Comparison of ENCODE assay signal across 15 cellular contexts in genomic region chr7:126958367-126958766, GRCh38.
DNase-seq lines count a peak whose midpoint lies in the region; ATAC-seq and TF ChIP-seq lines count a peak whose summit lies in the region.
"Had no signal": no experiment of that assay in that cellular context is flagged by ENCODE, and none has a peak within 500 bp of the region (broad histone marks: within the 10 kb centered on the region; RNA-seq: fewer than 3 reads in every experiment).

No MANE protein-coding gene starts in this region.

- no peak overlapping the region for H3K4me3 Mint-ChIP-seq in chondrocyte (ENCODE audit: unreplicated experiment)
- H3K4me3 Mint-ChIP-seq: B cell; CD4-positive, CD25-positive, alpha-beta regulatory T cell; CD8-positive, alpha-beta T cell had no signal

- H3K9me3 Mint-ChIP-seq in chondrocyte (ENCODE audit: low read depth): no peaks in the 10 kb centered on the region
- H3K9me3 Mint-ChIP-seq: CD8-positive, alpha-beta T cell had no signal

- no peaks in the 10 kb centered on the region for H3K4me1 Mint-ChIP-seq in chondrocyte (ENCODE audit: low read depth)
- H3K4me1 Mint-ChIP-seq: B cell; CD4-positive, CD25-positive, alpha-beta regulatory T cell had no signal

- intact Hi-C loops in Right ventricle myocardium inferior (cut with DNase I): no loop called here
- intact Hi-C loops in cardiac septum (cut with DNase I): no loop called here
- intact Hi-C loops in posterior vena cava (cut with DNase I): no loop called here

- DNase-seq in Right ventricle myocardium inferior (ENCODE audit: missing footprints) (peak; percentile 50), cardiac septum (ENCODE audit: low spot score) (no peak), chondrocyte (ENCODE audit: low spot score) (peak; percentile 77), posterior vena cava (ENCODE audit: low spot score) (peak; percentile 73)
- DNase-seq: Caco-2; CD4-positive, CD25-positive, alpha-beta regulatory T cell; CD8-positive, alpha-beta T cell; DMS153; DND-41; GM23248; H7; HCEC 1CT had no signal

- peaks cover 7% of the 10 kb centered on the region for H3K27me3 Mint-ChIP-seq in chondrocyte (ENCODE audit: low read depth)
- H3K27me3 Mint-ChIP-seq: B cell had no signal

- no peaks in the 10 kb centered on the region for H3K36me3 Mint-ChIP-seq in chondrocyte (ENCODE audit: low read depth)
- H3K36me3 Mint-ChIP-seq: CD4-positive, CD25-positive, alpha-beta regulatory T cell; CD8-positive, alpha-beta T cell had no signal

- H3K27ac Mint-ChIP-seq in chondrocyte (ENCODE audit: unreplicated experiment): no peak overlapping the region
- H3K27ac Mint-ChIP-seq: B cell; CD4-positive, CD25-positive, alpha-beta regulatory T cell; CD8-positive, alpha-beta T cell had no signal

- no peak for TF ChIP-seq CTCF in chondrocyte (IDR thresholded peaks at IDR 0.05)

- ATAC-seq in Right ventricle myocardium inferior: no peak
- ATAC-seq in HG02885 (IDR thresholded peaks at IDR 0.05; ENCODE audit: poor library complexity, unreplicated experiment): no peak
- no peak for ATAC-seq in GM21447 (IDR thresholded peaks at IDR 0.05; ENCODE audit: unreplicated experiment)
- ATAC-seq: CD8-positive, alpha-beta T cell had no signal
